ENCODE assay signal across 8 cellular contexts in genomic region chrX:38804481-38805293, GRCh38. TPM values are rescaled to one million over a fixed set of nuclear protein-coding genes. Genes with fewer than 3 reads are reported as not detected.
A peak's percentile ranks its signal among the peaks of the same experiment; 100 is the strongest.
DNase-seq lines count a peak whose midpoint lies in the region; ATAC-seq, FAIRE-seq and TF ChIP-seq lines count a peak whose summit lies in the region.

No MANE protein-coding gene starts in this region.

- no peak for TF ChIP-seq POLR2A in A549 (IDR thresholded peaks at IDR 0.05; ENCODE audit: low read length)

- TF ChIP-seq RAD21 in A549 (conservative IDR thresholded peaks at IDR 0.05 in 1 of 2, IDR thresholded peaks at IDR 0.05 in 1 of 2) = no peak

- no peaks in the 10 kb centered on the region for H3K9me3 ChIP-seq in A549

- TF ChIP-seq EP300 in A549 (IDR thresholded peaks at IDR 0.05) = no peak

- H3K4me2 ChIP-seq in A549 = peak overlapping the region; percentile 99

- ATAC-seq in A549 (peak; percentile 4 to 30; a peak in 5 of 6 replicates), GM19438 (IDR thresholded peaks at IDR 0.05; ENCODE audit: low read depth, unreplicated experiment) (peak; percentile 5), HG02981 (IDR thresholded peaks at IDR 0.05; ENCODE audit: unreplicated experiment) (no peak)

- peak; percentile 7 to 40 for DNase-seq in A549 (ENCODE audit: low read depth in 1 of 2, low spot score in 1 of 2)
- DNase-seq in NCI-H2227 (lab: John Stamatoyannopoulos, UW; ENCODE audit: unreplicated experiment) = peak; percentile 63
- DNase-seq in activated gamma-delta T cell (lab: John Stamatoyannopoulos, UW) = peak; percentile 21
- DNase-seq in globus pallidus (ENCODE audit: low spot score) = peak; percentile 23
- peak; percentile 85 for DNase-seq in posterior vena cava (ENCODE audit: low spot score)
- no peak for DNase-seq in KG1 (lab: John Stamatoyannopoulos, UW)

- intact Hi-C loops in posterior vena cava (cut with DNase I) = loop anchor here in 1 of 2 donors (10.0 kb wide), 2 partner anchors 60 to 130 kb away; no protein-coding TSS in a partner anchor

- peaks cover 36% of the 10 kb centered on the region for H3K4me1 ChIP-seq in A549

- no peak for TF ChIP-seq CTCF in A549 (IDR thresholded peaks at IDR 0.05)

- POLR2A ChIA-PET in A549 (lab: Yijun Ruan, JAX) = interaction anchor here (0.7 to 1.5 kb wide), 7 partner anchors 32 to 1349 kb away, joined by 3 to 8 read pairs (median 3); partner anchors contain the start of gene BCOR

- CTCF ChIA-PET in A549 (lab: Yijun Ruan, JAX) = interaction anchor here (0.6 kb wide), 1 partner anchor 1732 kb away, joined by 3 read pairs; no protein-coding TSS in a partner anchor

- peak overlapping the region; percentile 98 to 100 for H3K27ac ChIP-seq in A549

- no peak for FAIRE-seq in A549 (lab: Jason Lieb, UNC)

- WGBS in A549 (ENCODE audit: missing lambda C conversion rate) = 9% methylated on average over 9 of the region's 75 CpGs

- peak overlapping the region; percentile 78 for H3K4me3 ChIP-seq in A549

TF ChIP-seq in A549, 52 proteins besides CTCF, POLR2A, EP300 and RAD21:
- TF ChIP-seq, protein P1, sequence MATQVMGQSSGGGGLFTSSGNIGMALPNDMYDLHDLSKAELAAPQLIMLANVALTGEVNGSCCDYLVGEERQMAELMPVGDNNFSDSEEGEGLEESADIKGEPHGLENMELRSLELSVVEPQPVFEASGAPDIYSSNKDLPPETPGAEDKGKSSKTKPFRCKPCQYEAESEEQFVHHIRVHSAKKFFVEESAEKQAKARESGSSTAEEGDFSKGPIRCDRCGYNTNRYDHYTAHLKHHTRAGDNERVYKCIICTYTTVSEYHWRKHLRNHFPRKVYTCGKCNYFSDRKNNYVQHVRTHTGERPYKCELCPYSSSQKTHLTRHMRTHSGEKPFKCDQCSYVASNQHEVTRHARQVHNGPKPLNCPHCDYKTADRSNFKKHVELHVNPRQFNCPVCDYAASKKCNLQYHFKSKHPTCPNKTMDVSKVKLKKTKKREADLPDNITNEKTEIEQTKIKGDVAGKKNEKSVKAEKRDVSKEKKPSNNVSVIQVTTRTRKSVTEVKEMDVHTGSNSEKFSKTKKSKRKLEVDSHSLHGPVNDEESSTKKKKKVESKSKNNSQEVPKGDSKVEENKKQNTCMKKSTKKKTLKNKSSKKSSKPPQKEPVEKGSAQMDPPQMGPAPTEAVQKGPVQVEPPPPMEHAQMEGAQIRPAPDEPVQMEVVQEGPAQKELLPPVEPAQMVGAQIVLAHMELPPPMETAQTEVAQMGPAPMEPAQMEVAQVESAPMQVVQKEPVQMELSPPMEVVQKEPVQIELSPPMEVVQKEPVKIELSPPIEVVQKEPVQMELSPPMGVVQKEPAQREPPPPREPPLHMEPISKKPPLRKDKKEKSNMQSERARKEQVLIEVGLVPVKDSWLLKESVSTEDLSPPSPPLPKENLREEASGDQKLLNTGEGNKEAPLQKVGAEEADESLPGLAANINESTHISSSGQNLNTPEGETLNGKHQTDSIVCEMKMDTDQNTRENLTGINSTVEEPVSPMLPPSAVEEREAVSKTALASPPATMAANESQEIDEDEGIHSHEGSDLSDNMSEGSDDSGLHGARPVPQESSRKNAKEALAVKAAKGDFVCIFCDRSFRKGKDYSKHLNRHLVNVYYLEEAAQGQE (IDR thresholded peaks at IDR 0.05) = no peak
- TF ChIP-seq ZNF302 (CRISPR knock-in tag; IDR thresholded peaks at IDR 0.05) (no peak), HOXA7 (CRISPR knock-in tag; IDR thresholded peaks at IDR 0.05) (no peak), RFX5 (IDR thresholded peaks at IDR 0.05) (no peak), SREBF2 (IDR thresholded peaks at IDR 0.05) (no peak), HOXB5 (CRISPR knock-in tag; IDR thresholded peaks at IDR 0.05) (no peak), SMC3 (IDR thresholded peaks at IDR 0.05) (no peak), EHMT2 (IDR thresholded peaks at IDR 0.05; ENCODE audit: low read depth) (no peak)

RNA-seq across cellular contexts. Expression of gene MID1IP1, which starts 3.4 kb away (rescaled TPM):
- polyA plus RNA-seq in A549 (2011; rRNA removed) = 41.7 and 56.5 TPM in 2 replicates
- 63.5 and 77.4 TPM in 2 replicates for polyA plus RNA-seq in A549 (2012; cell fraction: cytosol; rRNA removed)
- polyA plus RNA-seq in A549 (2012; cell fraction: nucleus; rRNA removed) = 81.8 and 93.1 TPM in 2 replicates
- polyA plus RNA-seq in A549 (2017; fragmentation: RNase III; extraction: RNeasy Plus Mini Kit Qiagen cat#74134 plus additional on column Dnase treatment) = 32.5 to 41.9 TPM (median 40.1 TPM) in 3 replicates
- polyA minus RNA-seq in A549 (2011; rRNA and poly(A)+ RNA removed) = 17.1 and 23.1 TPM in 2 replicates
- total RNA-seq in posterior vena cava = 10 to 100 TPM; 36.7 to 41.7 TPM
